ENCODE assay signal across 11 cellular contexts in genomic region chrX:50814701-50815476, GRCh38. TPM values are rescaled to one million over a fixed set of nuclear protein-coding genes. Genes with fewer than 3 reads are reported as not detected.
DNase-seq lines count a peak whose midpoint lies in the region; ATAC-seq and TF ChIP-seq lines count a peak whose summit lies in the region.
"Had no signal": no experiment of that assay in that cellular context is flagged by ENCODE, and none has a peak within 500 bp of the region (broad histone marks: within the 10 kb centered on the region; RNA-seq: fewer than 3 reads in every experiment).

No MANE protein-coding gene starts in this region.

- H3K9me3 Mint-ChIP-seq in stimulated activated naive CD8-positive, alpha-beta T cell treated with anti-CD3 and anti-CD28 coated beads, Interleukin-15, Interleukin-2, amounts not matched to agents 100 ng/mL and 50 ng/mL, for 24 hours = no peaks in the 10 kb centered on the region
- peaks cover 2% of the 10 kb centered on the region for H3K9me3 Mint-ChIP-seq in neural crest cell
- H3K9me3 Mint-ChIP-seq: natural killer cell had no signal

- 60 to 70% methylated on average over 15 of the region's 15 CpGs for WGBS in aorta, 2 donors

- no peaks in the 10 kb centered on the region for H3K4me1 ChIP-seq in aorta (ENCODE audit: control insufficient read depth in 1 of 2, insufficient read depth in 2 of 2, low read length in 2 of 2)

- no peaks in the 10 kb centered on the region for H3K36me3 ChIP-seq in aorta (ENCODE audit: control insufficient read depth in 1 of 2, insufficient read depth in 2 of 2, low read length in 1 of 2)

- peaks cover 31% of the 10 kb centered on the region for H3K27me3 Mint-ChIP-seq in stimulated activated naive CD8-positive, alpha-beta T cell treated with anti-CD3 and anti-CD28 coated beads, Interleukin-15, Interleukin-2, amounts not matched to agents 100 ng/mL and 50 ng/mL, for 24 hours
- H3K27me3 Mint-ChIP-seq in neural crest cell (ENCODE audit: low read depth) = no peaks in the 10 kb centered on the region

- DNase-seq in stimulated activated naive CD8-positive, alpha-beta T cell treated with anti-CD3 and anti-CD28 coated beads, Interleukin-15, Interleukin-2, amounts not matched to agents 100 U/mL and 50 U/mL, for 24 hours = no peak
- DNase-seq in globus pallidus (ENCODE audit: low spot score) (peak; percentile 93), neural crest cell (ENCODE audit: low read depth, low spot score) (no peak), aorta (peak in 1 of 2 donors; percentile 68)
- DNase-seq in activated effector memory CD4-positive, alpha-beta T cell treated with anti-CD3 and anti-CD28 coated beads, Interleukin-2, amount 50 U/mL, for 16 hours = no peak
- no peak for DNase-seq in stimulated activated CD4-positive, alpha-beta T cell treated with anti-CD3 and anti-CD28 coated beads, Interleukin-2, amount 100 ng/mL, for 24 hours
- DNase-seq in activated CD4-positive, alpha-beta T cell treated with anti-CD3 and anti-CD28 coated beads, Interleukin-2, amount 50 U/mL, for 1 hour = no peak
- DNase-seq: natural killer cell, NCI-H1930 had no signal

- no peak for TF ChIP-seq CTCF in neural crest cell (conservative IDR thresholded peaks at IDR 0.05)

- peak overlapping the region in 1 of 2 donors; percentile 34 for H3K4me3 ChIP-seq in aorta (ENCODE audit: low read length in 2 of 2)

- H3K4me3 Mint-ChIP-seq in stimulated activated naive CD8-positive, alpha-beta T cell treated with anti-CD3 and anti-CD28 coated beads, Interleukin-15, Interleukin-2, amounts not matched to agents 100 ng/mL and 50 ng/mL, for 24 hours = peak overlapping the region; percentile 5
- H3K4me3 Mint-ChIP-seq in neural crest cell = peak overlapping the region; percentile 97

- H3K27me3 ChIP-seq in aorta (ENCODE audit: control insufficient read depth in 1 of 2, insufficient read depth in 2 of 2, low read length in 1 of 2) = no peaks in the 10 kb centered on the region

- no peak overlapping the region for H3K27ac Mint-ChIP-seq in stimulated activated naive CD8-positive, alpha-beta T cell treated with anti-CD3 and anti-CD28 coated beads, Interleukin-15, Interleukin-2, amounts not matched to agents 100 ng/mL and 50 ng/mL, for 24 hours
- peak overlapping the region; percentile 64 for H3K27ac Mint-ChIP-seq in neural crest cell (ENCODE audit: unreplicated experiment)
- H3K27ac Mint-ChIP-seq: natural killer cell; stimulated activated memory B cell treated with anti-CD40 and anti-IgM and Interleukin-4, amounts not matched to agents 10 μg/mL and 1 μg/mL and 100 μg/mL, for 72 hours had no signal

- no peak overlapping the region for H3K27ac ChIP-seq in aorta (ENCODE audit: low read depth in 1 of 2, low read length in 2 of 2)

- H3K36me3 Mint-ChIP-seq in stimulated activated naive CD8-positive, alpha-beta T cell treated with anti-CD3 and anti-CD28 coated beads, Interleukin-15, Interleukin-2, amounts not matched to agents 100 ng/mL and 50 ng/mL, for 24 hours (ENCODE audit: low read depth) = no peaks in the 10 kb centered on the region
- peaks cover 8% of the 10 kb centered on the region for H3K36me3 Mint-ChIP-seq in neural crest cell (ENCODE audit: low read depth)
- H3K36me3 Mint-ChIP-seq: natural killer cell; stimulated activated memory B cell treated with anti-CD40 and anti-IgM and Interleukin-4, amounts not matched to agents 10 μg/mL and 1 μg/mL and 100 μg/mL, for 72 hours had no signal

- no peaks in the 10 kb centered on the region for H3K9me3 ChIP-seq in aorta (ENCODE audit: control insufficient read depth, low read length)

- intact Hi-C loops in aorta (cut with DNase I) = loop anchor here in 1 of 2 donors (5.0 kb wide), 1 partner anchor 118 kb away; no protein-coding TSS in a partner anchor

- no peaks in the 10 kb centered on the region for H3K4me1 Mint-ChIP-seq in stimulated activated naive CD8-positive, alpha-beta T cell treated with anti-CD3 and anti-CD28 coated beads, Interleukin-15, Interleukin-2, amounts not matched to agents 100 ng/mL and 50 ng/mL, for 24 hours (ENCODE audit: low read depth)
- H3K4me1 Mint-ChIP-seq in neural crest cell = peaks cover 28% of the 10 kb centered on the region
- H3K4me1 Mint-ChIP-seq: natural killer cell had no signal

- ATAC-seq in stimulated activated naive CD8-positive, alpha-beta T cell treated with anti-CD3 and anti-CD28 coated beads, Interleukin-15, Interleukin-2, amounts not matched to agents 100 U/mL and 50 U/mL, for 24 hours = no peak
- ATAC-seq in aorta (ENCODE audit: low FRiP score) = peak; percentile 15
- ATAC-seq: natural killer cell; stimulated activated memory B cell treated with anti-CD40 and anti-IgM and Interleukin-4, amounts not matched to agents 10 μg/mL and 1 μg/mL and 100 μg/mL, for 72 hours had no signal

RNA-seq across cellular contexts. Expression of gene SHROOM4, which starts 0.9 kb away (rescaled TPM):
- 6.2 and 7.2 TPM in 2 replicates for total RNA-seq in neural crest cell
- 10 to 100 TPM; 10.0 to 16.4 TPM for total RNA-seq in aorta
- 1 to 10 TPM in 1 of 2 donors, under 1 TPM in 1; 0.38 to 5.1 TPM for polyA plus RNA-seq in aorta
